8 cellular contexts compared by ENCODE assay signal in genomic region chr7:141754939-141755338, GRCh38. TPM values are rescaled to one million over a fixed set of nuclear protein-coding genes. Genes with fewer than 3 reads are reported as not detected.
DNase-seq lines count a peak whose midpoint lies in the region; ATAC-seq and TF ChIP-seq lines count a peak whose summit lies in the region.

No MANE protein-coding gene starts in this region.

- peaks cover 10 to 97% (median 88%) of the 10 kb centered on the region in 9 donors for H3K36me3 ChIP-seq in heart left ventricle
- peaks cover 2 to 58% (median 25%) of the 10 kb centered on the region in 4 donors for H3K36me3 ChIP-seq in transverse colon

- no peak for ATAC-seq in heart left ventricle
- no peak for ATAC-seq in left ventricle myocardium superior

- peaks cover 6% of the 10 kb centered on the region for H3K27me3 Mint-ChIP-seq in endothelial cell (ENCODE audit: unreplicated experiment)

- no peaks in the 10 kb centered on the region for H3K4me1 Mint-ChIP-seq in endothelial cell (ENCODE audit: unreplicated experiment)

- TF ChIP-seq CTCF in heart left ventricle (IDR thresholded peaks at IDR 0.05) (peak in 8 of 12 donors; percentile 19 to 38 (median 34)), endothelial cell (IDR thresholded peaks at IDR 0.05; ENCODE audit: unreplicated experiment) (peak; percentile 83), transverse colon (IDR thresholded peaks at IDR 0.05) (peak in 4 of 5 experiments; percentile 21 to 26 (median 24))

- intact Hi-C loops in heart left ventricle (cut with DNase I) (no loop called here), left ventricle myocardium superior (cut with micrococcal nuclease) (no loop called here), transverse colon (cut with DNase I; ENCODE audit: low total_unique reads) (no loop called here)

- in situ Hi-C loops in transverse colon (cut with MboI; ENCODE audit: low pct_ligation_motif_present in 1 of 4, low pct_unique_long_range_greater_than_20kb in 1 of 4, low sequenced_read_pairs in 3 of 4), result no loop called here

- H3K4me1 ChIP-seq in heart left ventricle, result no peaks in the 10 kb centered on the region
- no peaks in the 10 kb centered on the region for H3K4me1 ChIP-seq in transverse colon

- DNase-seq in heart left ventricle (no peak), left ventricle myocardium superior (no peak), NCI-H226 (peak; percentile 17), endothelial cell (ENCODE audit: low spot score) (peak; percentile 35), transverse colon (no peak), NK-92 (lab: John Stamatoyannopoulos, UW; ENCODE audit: unreplicated experiment) (no peak), GOT3 (lab: John Stamatoyannopoulos, UW) (no peak)
- DNase-seq in activated CD8-positive, alpha-beta memory T cell treated with anti-CD3 and anti-CD28 coated beads for 24 hours, result no peak

- peaks cover 0 to 30% (median 18%) of the 10 kb centered on the region in 12 donors for H3K9me3 ChIP-seq in heart left ventricle
- peaks cover 23 to 29% of the 10 kb centered on the region in 2 donors for H3K9me3 ChIP-seq in transverse colon

- 77 to 93% (median 83%) methylated on average over 6 of the region's 6 CpGs for WGBS in heart left ventricle, 4 donors
- WGBS in transverse colon (ENCODE audit: low coverage in 1 of 2), 2 donors, result 89 to 100% methylated on average over 1 to 6 of the region's 6 CpGs

- no peak for TF ChIP-seq POLR2A in heart left ventricle (IDR thresholded peaks at IDR 0.05)
- no peak for TF ChIP-seq POLR2A in transverse colon (IDR thresholded peaks at IDR 0.05)

- no peak overlapping the region for H3K4me3 Mint-ChIP-seq in endothelial cell (ENCODE audit: unreplicated experiment)

- H3K27ac ChIP-seq in heart left ventricle (no peak overlapping the region), transverse colon (no peak overlapping the region)

- H3K36me3 Mint-ChIP-seq in endothelial cell (ENCODE audit: low read depth, unreplicated experiment), result peaks cover 83% of the 10 kb centered on the region

- no peak overlapping the region for H3K27ac Mint-ChIP-seq in endothelial cell (ENCODE audit: unreplicated experiment)

- H3K4me3 ChIP-seq in heart left ventricle (no peak overlapping the region), transverse colon (no peak overlapping the region)

- TF ChIP-seq EP300 in transverse colon (IDR thresholded peaks at IDR 0.05; ENCODE audit: low read depth), result no peak

- H3K27me3 ChIP-seq in heart left ventricle, result no peaks in the 10 kb centered on the region
- H3K27me3 ChIP-seq in transverse colon, result no peaks in the 10 kb centered on the region

- H3K9me3 Mint-ChIP-seq in endothelial cell (ENCODE audit: unreplicated experiment), result peaks cover 12% of the 10 kb centered on the region

RNA-seq across cellular contexts. Expression of gene TAS2R3, which starts 9.0 kb away (rescaled TPM):
- total RNA-seq in heart left ventricle, result 1 to 10 TPM in 1 of 9 donors, under 1 TPM in 5, not detected in 3; 0.25 to 1.2 (median 0.58) TPM
- not detected for polyA plus RNA-seq in heart left ventricle
- 0.47 TPM for total RNA-seq in left ventricle myocardium superior
- total RNA-seq in endothelial cell (ENCODE audit: unreplicated experiment), result 0.74 TPM
- total RNA-seq in transverse colon, result 1 to 10 TPM in 3 of 4 donors, not detected in 1; 2.3 to 7.5 (median 2.6) TPM

RNA-seq across cellular contexts. Expression of gene SSBP1, which starts 16.8 kb away (rescaled TPM):
- 100 to 1,000 TPM in 6 of 9 donors, 10 to 100 TPM in 3; 95.5 to 120 (median 104) TPM for total RNA-seq in heart left ventricle
- 100 to 1,000 TPM; 252 to 268 TPM for polyA plus RNA-seq in heart left ventricle
- 98.4 TPM for total RNA-seq in left ventricle myocardium superior
- 130 TPM for total RNA-seq in endothelial cell (ENCODE audit: unreplicated experiment)
- 10 to 100 TPM; 12.9 to 83.8 (median 50.7) TPM for total RNA-seq in transverse colon

RNA-seq across cellular contexts. Expression of gene TAS2R4, which starts 21.5 kb away (rescaled TPM):
- total RNA-seq in heart left ventricle (under 1 TPM in 7 of 9 donors, not detected in 2; 0.12 to 0.67 (median 0.19) TPM), left ventricle myocardium superior (0.20 TPM), endothelial cell (ENCODE audit: unreplicated experiment) (1.1 TPM), transverse colon (1 to 10 TPM; 1.2 to 3.5 (median 2.5) TPM)
- under 1 TPM; 0.07 to 0.11 TPM for polyA plus RNA-seq in heart left ventricle

RNA-seq across cellular contexts. Expression of gene TAS2R5, which starts 35.1 kb away (rescaled TPM):
- total RNA-seq in heart left ventricle, result under 1 TPM in 4 of 9 donors, not detected in 5; 0.27 to 0.60 (median 0.49) TPM
- polyA plus RNA-seq in heart left ventricle, result under 1 TPM in 1 of 2 donors, not detected in 1; 0.18 TPM
- total RNA-seq in left ventricle myocardium superior, result not detected
- 1.9 TPM for total RNA-seq in endothelial cell (ENCODE audit: unreplicated experiment)
- 1 to 10 TPM in 3 of 4 donors, not detected in 1; 1.2 to 7.5 (median 1.4) TPM for total RNA-seq in transverse colon

RNA-seq across cellular contexts. Expression of gene WEE2, which starts 46.8 kb away (rescaled TPM):
- total RNA-seq in heart left ventricle (under 1 TPM in 1 of 9 donors, not detected in 8; 0.08 TPM), left ventricle myocardium superior (not detected), endothelial cell (ENCODE audit: unreplicated experiment) (0.33 TPM), transverse colon (not detected)
- polyA plus RNA-seq in heart left ventricle, result not detected

Comparison
In these comparisons a context has a peak if more than half of its experiments do, and no peak if none do; other contexts are left out.
1. DNase-seq: peak in NCI-H226 (single experiment) and endothelial cell (single experiment); none in heart left ventricle (0 of 5), left ventricle myocardium superior (single experiment), transverse colon (single experiment), NK-92 (single experiment), GOT3 (single experiment) and activated CD8-positive, alpha-beta memory T cell treated with anti-CD3 and anti-CD28 coated beads for 24 hours (single experiment).
2. CTCF ChIP-seq: peak in every context shown above with its lines; median percentile 83 in endothelial cell; 34 in heart left ventricle; 24 in transverse colon.